In the genomic region with DNA sequence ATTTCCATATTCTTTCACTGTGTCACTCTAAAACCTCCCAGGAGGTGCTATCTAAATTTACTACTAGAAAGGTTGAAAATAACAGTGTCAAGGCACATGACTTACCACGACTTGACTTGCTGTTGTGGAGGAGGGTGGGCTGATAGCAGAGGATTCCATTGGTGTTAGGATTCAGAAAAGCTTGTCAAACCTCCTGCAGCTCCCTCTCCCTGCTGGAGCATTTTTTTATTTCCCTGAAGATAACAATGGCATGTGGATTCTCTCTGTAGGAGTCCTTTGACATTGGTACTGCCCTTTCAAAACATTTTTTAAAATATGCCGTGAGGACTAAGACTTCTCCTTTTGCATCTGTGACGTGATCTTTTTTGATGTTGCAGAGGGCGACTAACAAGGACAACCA, we compare ENCODE assay signal across 18 cellular contexts.
"Had no signal": no experiment of that assay in that cellular context is flagged by ENCODE, and none has a peak within 500 bp of the region (broad histone marks: within the 10 kb centered on the region; RNA-seq: fewer than 3 reads in every experiment).

No MANE protein-coding gene starts in this region.

- DNase-seq: effector CD4-positive, alpha-beta T cell; foreskin melanocyte; heart right ventricle; hypothalamus; islet precursor cell; mammary epithelial cell; mucosa of descending colon; naive thymus-derived CD8-positive, alpha-beta T cell; nucleus accumbens; ovary; sigmoid colon; stimulated activated CD4-positive, alpha-beta T cell treated with anti-CD3 and anti-CD28 coated beads, Interleukin-12 subunit alpha, Interleukin-12 subunit beta, amount 100 ng/mL, for 4 hours; stimulated activated naive CD4-positive, alpha-beta T cell treated with Interleukin-2 at 50 U/mL for 16 hours; thyroid gland had no signal

- H3K27me3 ChIP-seq: heart right ventricle, ovary, right atrium auricular region, sigmoid colon, thyroid gland had no signal

- ATAC-seq: heart right ventricle; left lobe of liver; mucosa of descending colon; naive thymus-derived CD8-positive, alpha-beta T cell had no signal

- H3K4me3 ChIP-seq: coronary artery, heart right ventricle, mucosa of descending colon, ovary, right atrium auricular region, sigmoid colon, skin epidermis, thyroid gland had no signal

- H3K36me3 ChIP-seq: heart right ventricle, ovary, right atrium auricular region, sigmoid colon, thyroid gland had no signal

- H3K27ac ChIP-seq: coronary artery, heart right ventricle, ovary, right atrium auricular region, sigmoid colon, skin epidermis, thyroid gland had no signal

- H3K9me3 ChIP-seq: ovary, right atrium auricular region, sigmoid colon, thyroid gland had no signal

- H3K4me1 ChIP-seq: heart right ventricle, right atrium auricular region, sigmoid colon, thyroid gland had no signal
